8 cellular contexts compared by ENCODE assay signal in genomic region chr1:17440074-17440826, GRCh38. TPM values are rescaled to one million over a fixed set of nuclear protein-coding genes. Genes with fewer than 3 reads are reported as not detected.
DNase-seq lines count a peak whose midpoint lies in the region; ATAC-seq and TF ChIP-seq lines count a peak whose summit lies in the region.

No MANE protein-coding gene starts in this region.

- H3K4me3 ChIP-seq in BE2C (ENCODE audit: low read depth, low read length) = peak overlapping the region; percentile 62
- peak overlapping the region; percentile 59 for H3K4me3 ChIP-seq in naive thymus-derived CD4-positive, alpha-beta T cell (ENCODE audit: low read length)

- TF ChIP-seq CTCF in BE2C (IDR thresholded peaks at IDR 0.05; ENCODE audit: low read depth, low read length) = no peak

- no peak for DNase-seq in BE2C
- DNase-seq in naive thymus-derived CD4-positive, alpha-beta T cell = no peak
- no peak for DNase-seq in NCI-H1436 (lab: John Stamatoyannopoulos, UW)
- no peak for DNase-seq in NOMO-1 treated with dmso at 0.1 percent for 144 hours (lab: John Stamatoyannopoulos, UW; ENCODE audit: unreplicated experiment)

- no peaks in the 10 kb centered on the region for H3K9me3 ChIP-seq in BE2C
- no peaks in the 10 kb centered on the region for H3K9me3 ChIP-seq in KOPT-K1 (ENCODE audit: insufficient read depth, low read length, poor library complexity, severe bottlenecking)
- no peaks in the 10 kb centered on the region for H3K9me3 ChIP-seq in naive thymus-derived CD4-positive, alpha-beta T cell (ENCODE audit: control insufficient read depth in 2 of 3, low read length in 3 of 3)

- CTCF ChIA-PET in naive thymus-derived CD4-positive, alpha-beta T cell (lab: Charles Lee) = interaction anchor here (0.6 to 1.0 kb wide), 2 partner anchors 10 to 20 kb away, joined by 3 read pairs; no protein-coding TSS in a partner anchor

- no peaks in the 10 kb centered on the region for H3K9me3 Mint-ChIP-seq in naive thymus-derived CD4-positive, alpha-beta T cell

- H3K36me3 Mint-ChIP-seq in naive thymus-derived CD4-positive, alpha-beta T cell = peaks cover 0 to 5% (median 0%) of the 10 kb centered on the region in 5 donors

- H3K4me1 ChIP-seq in BE2C = no peaks in the 10 kb centered on the region
- H3K4me1 ChIP-seq in naive thymus-derived CD4-positive, alpha-beta T cell (ENCODE audit: control insufficient read depth in 2 of 2, insufficient read depth in 2 of 2, low read length in 2 of 2) = peaks cover 14 to 19% of the 10 kb centered on the region in 2 donors

- peaks cover 9 to 46% (median 35%) of the 10 kb centered on the region in 7 donors for H3K4me1 Mint-ChIP-seq in naive thymus-derived CD4-positive, alpha-beta T cell

- peaks cover 18% of the 10 kb centered on the region for H3K36me3 ChIP-seq in BE2C
- H3K36me3 ChIP-seq in KOPT-K1 (ENCODE audit: insufficient read depth, low read length) = peaks cover 21% of the 10 kb centered on the region
- H3K36me3 ChIP-seq in naive thymus-derived CD4-positive, alpha-beta T cell (ENCODE audit: control insufficient read depth in 2 of 3, insufficient read depth in 3 of 3, low read length in 3 of 3) = peaks cover 0 to 11% (median 0%) of the 10 kb centered on the region in 3 experiments

- peak overlapping the region; percentile 72 to 97 (median 89) for H3K27ac Mint-ChIP-seq in naive thymus-derived CD4-positive, alpha-beta T cell

- H3K27me3 ChIP-seq in BE2C = no peaks in the 10 kb centered on the region
- no peaks in the 10 kb centered on the region for H3K27me3 ChIP-seq in naive thymus-derived CD4-positive, alpha-beta T cell (ENCODE audit: control insufficient read depth in 2 of 2, insufficient read depth in 2 of 2, low read length in 2 of 2)

- POLR2A ChIA-PET in naive thymus-derived CD4-positive, alpha-beta T cell (lab: Charles Lee) = interaction anchor here (1.3 kb wide), 1 partner anchor 84 kb away, joined by 4 read pairs; no protein-coding TSS in a partner anchor

- no peaks in the 10 kb centered on the region for H3K27me3 Mint-ChIP-seq in naive thymus-derived CD4-positive, alpha-beta T cell

- ATAC-seq in naive thymus-derived CD4-positive, alpha-beta T cell = no peak
- ATAC-seq in HG03175 (IDR thresholded peaks at IDR 0.05; ENCODE audit: unreplicated experiment) (no peak), GM19023 (IDR thresholded peaks at IDR 0.05; ENCODE audit: unreplicated experiment) (no peak)

- H3K27ac ChIP-seq in KOPT-K1 (ENCODE audit: low read depth, low read length, poor library complexity, severe bottlenecking) (peak overlapping the region; percentile 51), cingulate gyrus (ENCODE audit: low read depth, low read length) (peak overlapping the region; percentile 69)
- peak overlapping the region; percentile 79 for H3K27ac ChIP-seq in naive thymus-derived CD4-positive, alpha-beta T cell (ENCODE audit: low read depth, low read length)

- H3K4me3 Mint-ChIP-seq in naive thymus-derived CD4-positive, alpha-beta T cell = peak overlapping the region; percentile 81 to 98 (median 88)

- intact Hi-C loops in naive thymus-derived CD4-positive, alpha-beta T cell (cut with micrococcal nuclease) = no loop called here

RNA-seq across cellular contexts. Expression of gene RCC2, which starts 0.8 kb away (rescaled TPM):
- 67.9 TPM for polyA plus RNA-seq in BE2C (2012; ENCODE audit: insufficient read depth, insufficient read length, low read depth)
- 100 to 1,000 TPM in 1 of 5 experiments, 10 to 100 TPM in 4; 42.1 to 130 (median 46.0) TPM for total RNA-seq in naive thymus-derived CD4-positive, alpha-beta T cell
- polyA plus RNA-seq in naive thymus-derived CD4-positive, alpha-beta T cell = 10 to 100 TPM; 12.0 to 21.7 TPM
